ENCODE assay signal across 1 cellular context in the genomic region with DNA sequence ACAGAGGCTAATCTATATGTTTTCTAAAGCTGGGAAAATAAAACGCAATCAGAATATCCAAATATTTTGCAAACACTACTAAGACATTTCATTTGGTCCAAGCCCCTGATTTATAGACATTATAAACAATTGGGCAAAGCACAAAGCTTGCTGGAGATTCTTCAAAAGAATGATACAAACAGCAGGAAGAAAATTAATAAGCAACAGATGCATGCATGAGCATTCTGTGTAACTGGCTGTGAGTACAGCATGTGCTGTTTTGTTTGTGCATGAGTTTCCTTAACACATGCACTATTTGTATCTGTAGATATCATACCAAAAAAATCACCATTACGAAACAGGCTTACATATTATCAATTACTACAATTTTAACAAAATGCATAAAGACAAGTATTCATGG.
TF ChIP-seq lines count a peak whose summit lies in the region.

No MANE protein-coding gene starts in this region.

TF ChIP-seq in SK-N-SH, 30 proteins besides CTCF, POLR2A, EP300 and RAD21 (continued from another document):
- TF ChIP-seq, protein P1, sequence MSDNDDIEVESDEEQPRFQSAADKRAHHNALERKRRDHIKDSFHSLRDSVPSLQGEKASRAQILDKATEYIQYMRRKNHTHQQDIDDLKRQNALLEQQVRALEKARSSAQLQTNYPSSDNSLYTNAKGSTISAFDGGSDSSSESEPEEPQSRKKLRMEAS (IDR thresholded peaks at IDR 0.05; ENCODE audit: low read depth): no peak
